Comparison of ENCODE assay signal across 8 cellular contexts in genomic region chr20:44069203-44069931, GRCh38.
DNase-seq lines count a peak whose midpoint lies in the region; ATAC-seq and TF ChIP-seq lines count a peak whose summit lies in the region.

No MANE protein-coding gene starts in this region.

- CTCF ChIA-PET in activated CD4-positive, alpha-beta memory T cell treated with anti-CD3 and anti-CD28 coated beads for 36 hours (lab: Charles Lee), result interaction anchor here (1.0 to 1.8 kb wide), 6 partner anchors 11 to 347 kb away, joined by 3 to 12 read pairs (median 4); no protein-coding TSS in a partner anchor

- H3K4me3 ChIP-seq in GM12864 (ENCODE audit: low read depth, low read length) (peak overlapping the region; percentile 7), mucosa of descending colon (no peak overlapping the region), neuronal stem cell (ENCODE audit: low read length in 2 of 2) (no peak overlapping the region)

- H3K4me1 ChIP-seq in mucosa of descending colon (ENCODE audit: low read depth) (no peaks in the 10 kb centered on the region), neuronal stem cell (ENCODE audit: control insufficient read depth in 2 of 2, insufficient read depth in 1 of 2, low read depth in 1 of 2, low read length in 2 of 2) (peaks cover 0 to 3% of the 10 kb centered on the region in 2 donors)

- POLR2A ChIA-PET in activated CD4-positive, alpha-beta memory T cell treated with anti-CD3 and anti-CD28 coated beads for 36 hours (lab: Charles Lee), result no interaction called here

- no peak overlapping the region for H3K18ac ChIP-seq in neuronal stem cell (ENCODE audit: low read length)

- no peak overlapping the region for H2BK15ac ChIP-seq in neuronal stem cell (ENCODE audit: low read length)

- H3K14ac ChIP-seq in neuronal stem cell (ENCODE audit: low read length), result no peak overlapping the region

- H3K27ac Mint-ChIP-seq in activated CD4-positive, alpha-beta memory T cell treated with anti-CD3 and anti-CD28 coated beads for 36 hours, result peak overlapping the region; percentile 84

- no peak overlapping the region for H4K8ac ChIP-seq in neuronal stem cell (ENCODE audit: low read depth, low read length)

- peak; percentile 51 for ATAC-seq in HG03139 (IDR thresholded peaks at IDR 0.05; ENCODE audit: unreplicated experiment)
- peak; percentile 63 for ATAC-seq in mucosa of descending colon

- H3K23ac ChIP-seq in neuronal stem cell (ENCODE audit: low read depth, low read length, poor library complexity), result no peak overlapping the region

- intact Hi-C loops in activated CD4-positive, alpha-beta memory T cell treated with anti-CD3 and anti-CD28 coated beads for 36 hours (cut with micrococcal nuclease), result loop anchor here (1.0 to 10.0 kb wide), 3 partner anchors 87 to 475 kb away; partner anchors contain the start of gene IFT52
- intact Hi-C loops in mucosa of descending colon (cut with DNase I, micrococcal nuclease), result no loop called here

- no peaks in the 10 kb centered on the region for H3K27me3 Mint-ChIP-seq in activated CD4-positive, alpha-beta memory T cell treated with anti-CD3 and anti-CD28 coated beads for 36 hours

- H3K79me1 ChIP-seq in neuronal stem cell (ENCODE audit: low read depth, low read length), result peaks cover 2% of the 10 kb centered on the region

- H3K36me3 ChIP-seq in mucosa of descending colon (ENCODE audit: low read depth) (no peaks in the 10 kb centered on the region), neuronal stem cell (replicated peaks in 1 of 2; ENCODE audit: control insufficient read depth in 2 of 2, insufficient read depth in 2 of 2, low read length in 2 of 2) (no peaks in the 10 kb centered on the region)

- no peak overlapping the region for H3K4me2 ChIP-seq in neuronal stem cell (ENCODE audit: insufficient read depth, low read length, poor library complexity, severe bottlenecking)

- no peak overlapping the region for H3K27ac ChIP-seq in neuronal stem cell (replicated peaks; ENCODE audit: low read length)

- H3K4me3 Mint-ChIP-seq in activated CD4-positive, alpha-beta memory T cell treated with anti-CD3 and anti-CD28 coated beads for 36 hours, result peak overlapping the region; percentile 65

- H3K27me3 ChIP-seq in neuronal stem cell (ENCODE audit: control insufficient read depth in 3 of 3, insufficient read depth in 3 of 3, low read depth in 1 of 3, low read length in 3 of 3), result peaks cover 0 to 8% (median 2%) of the 10 kb centered on the region in 3 experiments

- TF ChIP-seq CTCF in GM12864 (IDR thresholded peaks at IDR 0.05; ENCODE audit: low read depth, low read length, missing control alignments) (no peak), mucosa of descending colon (IDR thresholded peaks at IDR 0.05) (no peak)

- no peak overlapping the region for H2AK5ac ChIP-seq in neuronal stem cell (ENCODE audit: low read depth, low read length)

- no peak overlapping the region for H3K9ac ChIP-seq in neuronal stem cell (ENCODE audit: low read depth, low read length, poor library complexity)

- no peaks in the 10 kb centered on the region for H3K9me3 Mint-ChIP-seq in activated CD4-positive, alpha-beta memory T cell treated with anti-CD3 and anti-CD28 coated beads for 36 hours

- DNase-seq in GM12864 (ENCODE audit: low read depth), result peak; percentile 59
- peak; percentile 74 for DNase-seq in activated CD4-positive, alpha-beta memory T cell treated with anti-CD3 and anti-CD28 coated beads for 36 hours
- peak in 1 of 3 donors; percentile 49 for DNase-seq in mucosa of descending colon
- DNase-seq in epidermal melanocyte (ENCODE audit: insufficient read length, low spot score), result no peak
- no peak for DNase-seq in EL
- DNase-seq in G401 (ENCODE audit: low spot score), result no peak
- DNase-seq in neuronal stem cell (ENCODE audit: low spot score), result no peak

- no peak overlapping the region for H3K4ac ChIP-seq in neuronal stem cell (ENCODE audit: low read length)

- H3K36me3 Mint-ChIP-seq in activated CD4-positive, alpha-beta memory T cell treated with anti-CD3 and anti-CD28 coated beads for 36 hours, result no peaks in the 10 kb centered on the region

- H3K4me1 Mint-ChIP-seq in activated CD4-positive, alpha-beta memory T cell treated with anti-CD3 and anti-CD28 coated beads for 36 hours (ENCODE audit: low read depth), result peaks cover 50% of the 10 kb centered on the region

- H2BK5ac ChIP-seq in neuronal stem cell (ENCODE audit: low read length), result no peak overlapping the region

- H2AFZ ChIP-seq in neuronal stem cell (ENCODE audit: low read length), result no peak overlapping the region

- no peak overlapping the region for H2BK12ac ChIP-seq in neuronal stem cell (ENCODE audit: low read length)

- WGBS in neuronal stem cell (ENCODE audit: extremely low coverage in 2 of 2, insufficient read length in 2 of 2, insufficient replicate concordance in 1 of 2), 2 donors, result no CpG with 5 or more reads among the region's 26 CpGs

- H2BK120ac ChIP-seq in neuronal stem cell (ENCODE audit: low read depth, low read length), result no peak overlapping the region

- no peaks in the 10 kb centered on the region for H3K9me3 ChIP-seq in mucosa of descending colon
- H3K9me3 ChIP-seq in neuronal stem cell (replicated peaks in 1 of 2; ENCODE audit: control insufficient read depth in 2 of 2, insufficient read depth in 1 of 2, low read depth in 1 of 2, low read length in 2 of 2), result no peaks in the 10 kb centered on the region

- in situ Hi-C loops in G401 (cut with HindIII; ENCODE audit: low sequenced_read_pairs), result no loop called here

- no peak overlapping the region for H4K91ac ChIP-seq in neuronal stem cell (ENCODE audit: low read depth, low read length, poor library complexity)

Comparison
In these comparisons a context has a peak if more than half of its experiments do, and no peak if none do; other contexts are left out.
1. DNase-seq: peak in GM12864 (single experiment) and activated CD4-positive, alpha-beta memory T cell treated with anti-CD3 and anti-CD28 coated beads for 36 hours (single experiment); none in epidermal melanocyte (single experiment), EL (single experiment), G401 (single experiment) and neuronal stem cell (single experiment).